ENCODE assay signal across 6 cellular contexts in the genomic region with DNA sequence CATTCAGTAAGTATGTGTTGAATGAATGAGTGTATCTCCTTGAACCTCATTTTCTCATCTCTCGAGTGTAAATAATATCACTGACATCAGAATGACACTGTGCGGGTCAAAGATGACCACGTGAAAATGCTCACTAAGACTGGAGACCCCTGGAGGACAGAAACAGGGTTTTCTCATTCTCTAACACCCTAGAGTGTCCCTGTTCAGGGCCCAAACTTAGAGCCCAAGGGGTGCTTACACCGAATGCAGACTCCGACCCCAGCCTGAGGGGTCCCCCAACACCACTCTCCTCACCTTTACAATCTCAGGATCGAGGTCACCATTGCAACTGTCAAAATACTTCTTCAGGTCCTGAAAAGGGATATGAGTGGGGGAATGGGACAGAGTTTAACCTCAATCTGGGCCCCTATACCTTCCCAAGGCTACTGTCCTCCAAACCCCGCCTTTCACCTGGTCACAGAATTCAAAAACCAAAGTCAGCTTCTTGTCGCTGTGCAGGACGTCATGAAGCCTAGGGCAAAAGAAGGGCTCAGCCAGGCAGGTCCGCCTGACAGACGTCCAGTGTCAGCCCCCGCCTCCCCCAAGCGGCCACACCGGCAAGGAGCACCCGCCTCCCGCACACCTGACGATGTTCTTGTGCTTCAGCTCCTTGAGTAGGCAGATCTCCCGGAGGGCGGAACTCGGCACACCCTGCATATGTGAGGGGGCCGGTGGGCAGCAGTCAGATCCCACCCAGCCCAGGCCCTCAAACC. TPM values are rescaled to one million over a fixed set of nuclear protein-coding genes. Genes with fewer than 3 reads are reported as not detected.
DNase-seq lines count a peak whose midpoint lies in the region; ATAC-seq and TF ChIP-seq lines count a peak whose summit lies in the region.

No MANE protein-coding gene starts in this region.

- H3K9me3 ChIP-seq in cardiac muscle cell (ENCODE audit: low read depth) = no peaks in the 10 kb centered on the region

- peaks cover 4% of the 10 kb centered on the region for H3K36me3 Mint-ChIP-seq in type B pancreatic cell

- no peak overlapping the region for H3K27ac ChIP-seq in cardiac muscle cell

- no peaks in the 10 kb centered on the region for H3K36me3 ChIP-seq in cardiac muscle cell

- peaks cover 28% of the 10 kb centered on the region for H3K4me1 Mint-ChIP-seq in type B pancreatic cell (ENCODE audit: unreplicated experiment)

- H3K4me3 ChIP-seq in cardiac muscle cell = peak overlapping the region; percentile 56
- H3K4me3 ChIP-seq in fibroblast of villous mesenchyme (ENCODE audit: low read depth, low read length) = peak overlapping the region; percentile 87

- H3K27me3 Mint-ChIP-seq in type B pancreatic cell = peaks cover 5% of the 10 kb centered on the region

- DNase-seq in cardiac muscle cell (ENCODE audit: low read depth in 1 of 2, low spot score in 1 of 2) (no peak), left cardiac atrium (no peak), fibroblast of villous mesenchyme (ENCODE audit: low read depth) (no peak), type B pancreatic cell (ENCODE audit: extremely low spot score, unreplicated experiment) (no peak), AML-193 (lab: John Stamatoyannopoulos, UW) (no peak), pons (ENCODE audit: low spot score) (no peak)

- no peaks in the 10 kb centered on the region for H3K9me3 Mint-ChIP-seq in type B pancreatic cell

- ATAC-seq in left cardiac atrium = no peak

- peaks cover 25% of the 10 kb centered on the region for H3K4me1 ChIP-seq in cardiac muscle cell (ENCODE audit: low read depth)

- peak overlapping the region; percentile 98 for H3K4me3 Mint-ChIP-seq in type B pancreatic cell

- TF ChIP-seq CTCF in cardiac muscle cell (IDR thresholded peaks at IDR 0.05; ENCODE audit: low read depth, low read length) (no peak), fibroblast of villous mesenchyme (IDR thresholded peaks at IDR 0.05; ENCODE audit: insufficient read depth, low read depth, low read length) (peak; percentile 13), type B pancreatic cell (conservative IDR thresholded peaks at IDR 0.05) (peak; percentile 17)

- H3K27ac Mint-ChIP-seq in type B pancreatic cell = peak overlapping the region; percentile 96

- intact Hi-C loops in left cardiac atrium (cut with DNase I) = loop anchor here in 1 of 2 donors (10.0 kb wide), 1 partner anchor 168 kb away; the partner anchor contains the start of gene ABCF2

- H3K27me3 ChIP-seq in cardiac muscle cell = peaks cover 9% of the 10 kb centered on the region

RNA-seq across cellular contexts. Expression of gene CDK5, which starts 1.2 kb away (rescaled TPM):
- total RNA-seq in cardiac muscle cell = 17.8 and 35.6 TPM in 2 replicates
- 24.4 and 56.8 TPM in 2 replicates for polyA plus RNA-seq in cardiac muscle cell
- 1 to 10 TPM; 5.1 to 7.8 TPM for total RNA-seq in left cardiac atrium
- 22.2 and 22.9 TPM in 2 replicates for total RNA-seq in fibroblast of villous mesenchyme
- 20.4 and 20.5 TPM in 2 replicates for total RNA-seq in type B pancreatic cell (ENCODE audit: low replicate concordance)

RNA-seq across cellular contexts. Expression of gene SLC4A2, which starts 2.9 kb away (rescaled TPM):
- total RNA-seq in cardiac muscle cell (269 and 288 TPM in 2 replicates), left cardiac atrium (100 to 1,000 TPM in 1 of 2 donors, 10 to 100 TPM in 1; 71.6 to 107 TPM), fibroblast of villous mesenchyme (85.5 and 102 TPM in 2 replicates), type B pancreatic cell (ENCODE audit: low replicate concordance) (144 and 150 TPM in 2 replicates)
- polyA plus RNA-seq in cardiac muscle cell = 118 and 144 TPM in 2 replicates

RNA-seq across cellular contexts. Expression of gene ASIC3, which starts 8.1 kb away (rescaled TPM):
- total RNA-seq in cardiac muscle cell = 9.0 and 9.8 TPM in 2 replicates
- polyA plus RNA-seq in cardiac muscle cell = 5.2 and 6.8 TPM in 2 replicates
- total RNA-seq in left cardiac atrium = 1 to 10 TPM; 4.0 to 4.2 TPM
- under 0.01 and 0.32 TPM in 2 replicates for total RNA-seq in fibroblast of villous mesenchyme
- 2.2 and 4.4 TPM in 2 replicates for total RNA-seq in type B pancreatic cell (ENCODE audit: low replicate concordance)

RNA-seq across cellular contexts. Expression of gene FASTK, which starts 24.1 kb away (rescaled TPM):
- total RNA-seq in cardiac muscle cell = 165 and 175 TPM in 2 replicates
- polyA plus RNA-seq in cardiac muscle cell = 145 and 227 TPM in 2 replicates
- total RNA-seq in left cardiac atrium = 10 to 100 TPM; 62.9 to 73.2 TPM
- 87.2 and 103 TPM in 2 replicates for total RNA-seq in fibroblast of villous mesenchyme
- total RNA-seq in type B pancreatic cell (ENCODE audit: low replicate concordance) = 100 and 118 TPM in 2 replicates

RNA-seq across cellular contexts. Expression of gene TMUB1, which starts 26.8 kb away (rescaled TPM):
- total RNA-seq in cardiac muscle cell = 83.4 and 93.9 TPM in 2 replicates
- 63.0 and 74.9 TPM in 2 replicates for polyA plus RNA-seq in cardiac muscle cell
- 10 to 100 TPM; 36.3 to 37.9 TPM for total RNA-seq in left cardiac atrium
- 17.7 and 21.6 TPM in 2 replicates for total RNA-seq in fibroblast of villous mesenchyme
- total RNA-seq in type B pancreatic cell (ENCODE audit: low replicate concordance) = 37.9 and 41.7 TPM in 2 replicates
